In the genomic region with DNA sequence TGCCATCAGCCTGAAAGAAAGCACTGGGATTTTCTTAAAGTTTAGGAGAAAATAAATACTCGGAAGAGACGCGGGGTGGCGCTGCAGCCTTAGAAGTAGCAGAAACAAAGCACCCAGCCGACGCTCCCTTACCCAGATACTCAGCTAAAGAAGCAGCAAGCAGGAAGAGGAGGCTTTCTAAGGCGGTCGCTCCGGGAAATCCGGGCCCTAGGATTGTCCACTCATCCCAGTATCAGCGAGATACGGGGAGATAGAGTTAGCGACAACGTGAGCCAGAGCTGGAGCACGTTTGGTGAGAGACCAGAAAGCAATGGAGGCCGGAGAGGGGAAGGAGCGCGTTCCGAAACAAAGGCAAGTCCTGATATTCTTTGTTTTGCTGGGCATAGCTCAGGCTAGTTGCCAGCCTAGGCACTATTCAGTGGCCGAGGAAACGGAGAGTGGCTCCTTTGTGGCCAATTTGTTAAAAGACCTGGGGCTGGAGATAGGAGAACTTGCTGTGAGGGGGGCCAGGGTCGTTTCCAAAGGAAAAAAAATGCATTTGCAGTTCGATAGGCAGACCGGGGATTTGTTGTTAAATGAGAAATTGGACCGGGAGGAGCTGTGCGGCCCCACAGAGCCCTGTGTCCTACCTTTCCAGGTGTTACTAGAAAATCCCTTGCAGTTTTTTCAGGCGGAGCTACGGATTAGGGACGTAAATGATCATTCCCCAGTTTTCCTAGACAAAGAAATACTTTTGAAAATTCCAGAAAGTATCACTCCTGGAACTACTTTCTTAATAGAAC, we compare ENCODE assay signal across 8 cellular contexts. TPM values are rescaled to one million over a fixed set of nuclear protein-coding genes. Genes with fewer than 3 reads are reported as not detected.
A peak's percentile ranks its signal among the peaks of the same experiment; 100 is the strongest.
DNase-seq lines count a peak whose midpoint lies in the region; ATAC-seq, FAIRE-seq and TF ChIP-seq lines count a peak whose summit lies in the region.

PCDHB2 (plus strand) TSS at position 135 of the 782 bp plus-strand sequence; CDS start at position 311, 176 bp downstream.

- TF ChIP-seq EP300 in A549 (IDR thresholded peaks at IDR 0.05) (no peak), ovary (IDR thresholded peaks at IDR 0.05) (no peak)

- H3K36me3 ChIP-seq in HUES6 (ENCODE audit: control insufficient read depth, insufficient read depth, low read length) (0 out of 2 replicates have a peak, but pooled peaks cover 3% of the 10 kb centered on the region), ovary (no peaks in the 10 kb centered on the region)

- H3K9me3 ChIP-seq in A549 (peaks cover 10% of the 10 kb centered on the region; the same call in 1 of the 3 replicates), HUES6 (ENCODE audit: control insufficient read depth, insufficient read depth, low read depth, low read length) (peaks cover 7% of the 10 kb centered on the region; the same call in 1 of the 2 replicates), ovary (peaks cover 0 to 20% of the 10 kb centered on the region in 2 donors)

- peak; percentile 35 to 86 for DNase-seq in A549 (ENCODE audit: low read depth in 1 of 2, low spot score in 1 of 2)
- peak; percentile 73 for DNase-seq in SHP77 treated with DMSO at 0.1 percent for 48 hours (lab: John Stamatoyannopoulos, UW)
- DNase-seq in fibroblast of the conjunctiva (ENCODE audit: low read depth), result peak; percentile 29
- DNase-seq in ovary, result peak in 3 of 5 donors; percentile 22 to 42 (median 31)
- no peak for DNase-seq in central memory CD4-positive, alpha-beta T cell
- no peak for DNase-seq in effector CD4-positive, alpha-beta T cell
- no peak for DNase-seq in mucosa of gallbladder (ENCODE audit: low spot score)

- H3K4me1 ChIP-seq in A549, result no peaks in the 10 kb centered on the region
- H3K4me1 ChIP-seq in HUES6 (ENCODE audit: control insufficient read depth, insufficient read depth, low read length), result no peaks in the 10 kb centered on the region
- no peaks in the 10 kb centered on the region for H3K4me1 ChIP-seq in ovary (ENCODE audit: insufficient read depth)

- intact Hi-C loops in ovary (cut with DNase I), result no loop called here

- H3K27me3 ChIP-seq in HUES6 (ENCODE audit: control insufficient read depth, insufficient read depth, low read length) (no peaks in the 10 kb centered on the region), ovary (no peaks in the 10 kb centered on the region)

- peak; percentile 68 to 69 for TF ChIP-seq RAD21 in A549 (conservative IDR thresholded peaks at IDR 0.05 in 1 of 2, IDR thresholded peaks at IDR 0.05 in 1 of 2)

- CTCF ChIA-PET in A549 (lab: Yijun Ruan, JAX), result interaction anchor here (0.6 to 2.2 kb wide), 40 partner anchors 9 to 592 kb away, joined by 3 to 18 read pairs (median 4); partner anchors contain the start of genes PCDHA5, PCDHB10, PCDHB6 and PCDHGA1

- peak within 1 kb of the TSS; percentile 69 for H3K4me2 ChIP-seq in A549

- peak; percentile 93 to 99 for ATAC-seq in A549

- no peak for FAIRE-seq in A549 (lab: Jason Lieb, UNC)

- H3K27ac ChIP-seq in A549 (peak within 1 kb of the TSS; percentile 70 to 82), HUES6 (ENCODE audit: low read depth, low read length) (peak within 1 kb of the TSS; percentile 24), ovary (no peak within 1 kb of the TSS)

- TF ChIP-seq CTCF in A549 (IDR thresholded peaks at IDR 0.05) (peak; percentile 58), ovary (IDR thresholded peaks at IDR 0.05) (no peak)

- WGBS in A549 (ENCODE audit: missing lambda C conversion rate), result 10% methylated on average over 29 of the region's 29 CpGs
- WGBS in ovary, 3 donors, result 11 to 16% (median 13%) methylated on average over 29 of the region's 29 CpGs

- POLR2A ChIA-PET in A549 (lab: Yijun Ruan, JAX), result interaction anchor here (0.6 to 1.5 kb wide), 4 partner anchors 10 to 469 kb away, joined by 3 to 5 read pairs (median 4); partner anchors contain the start of gene TAF7

- TF ChIP-seq POLR2A in A549 (IDR thresholded peaks at IDR 0.05; ENCODE audit: low read length), result no peak
- TF ChIP-seq POLR2A in ovary (IDR thresholded peaks at IDR 0.05), result no peak

- H3K4me3 ChIP-seq in A549 (peak within 1 kb of the TSS; percentile 60), HUES6 (ENCODE audit: low read depth, low read length) (peak within 1 kb of the TSS; percentile 71), ovary (peak within 1 kb of the TSS; percentile 22)

- H3K9ac ChIP-seq in HUES6 (ENCODE audit: low read length), result peak within 1 kb of the TSS; percentile 90

TF ChIP-seq in A549, 52 proteins besides CTCF, POLR2A, EP300 and RAD21:
- TF ChIP-seq, protein P1, sequence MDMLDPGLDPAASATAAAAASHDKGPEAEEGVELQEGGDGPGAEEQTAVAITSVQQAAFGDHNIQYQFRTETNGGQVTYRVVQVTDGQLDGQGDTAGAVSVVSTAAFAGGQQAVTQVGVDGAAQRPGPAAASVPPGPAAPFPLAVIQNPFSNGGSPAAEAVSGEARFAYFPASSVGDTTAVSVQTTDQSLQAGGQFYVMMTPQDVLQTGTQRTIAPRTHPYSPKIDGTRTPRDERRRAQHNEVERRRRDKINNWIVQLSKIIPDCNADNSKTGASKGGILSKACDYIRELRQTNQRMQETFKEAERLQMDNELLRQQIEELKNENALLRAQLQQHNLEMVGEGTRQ (IDR thresholded peaks at IDR 0.05), result no peak
- TF ChIP-seq SMC3 (IDR thresholded peaks at IDR 0.05), result peak; percentile 30; the same call in 1 of the 3 replicates

RNA-seq across cellular contexts. Expression of gene PCDHB2, which starts in this region (rescaled TPM):
- polyA plus RNA-seq in A549 (2011; rRNA removed), result 4.1 and 5.0 TPM in 2 replicates
- 4.0 and 5.1 TPM in 2 replicates for polyA plus RNA-seq in A549 (2012; cell fraction: cytosol; rRNA removed)
- 12.4 and 17.0 TPM in 2 replicates for polyA plus RNA-seq in A549 (2012; cell fraction: nucleus; rRNA removed)
- 2.7 to 3.4 TPM (median 3.0 TPM) in 3 replicates for polyA plus RNA-seq in A549 (2017; fragmentation: RNase III; extraction: RNeasy Plus Mini Kit Qiagen cat#74134 plus additional on column Dnase treatment)
- polyA minus RNA-seq in A549 (2011; rRNA and poly(A)+ RNA removed), result 5.8 and 7.6 TPM in 2 replicates
- total RNA-seq in ovary, result 1 to 10 TPM; 1.9 to 4.0 (median 3.3) TPM
- polyA plus RNA-seq in ovary, result 1 to 10 TPM; 1.7 to 2.5 TPM
- 3.6 TPM for total RNA-seq in mucosa of gallbladder

Comparison
In these comparisons a context has a peak if more than half of its experiments do, and no peak if none do; other contexts are left out.
1. DNase-seq: peak in A549 (2 of 2), SHP77 treated with DMSO at 0.1 percent for 48 hours (single experiment), fibroblast of the conjunctiva (single experiment) and ovary (3 of 5); none in central memory CD4-positive, alpha-beta T cell (single experiment), effector CD4-positive, alpha-beta T cell (single experiment) and mucosa of gallbladder (single experiment).
2. H3K27ac ChIP-seq: peak in A549 (2 of 2) and HUES6 (single experiment); none in ovary (0 of 2).
3. Peak in every context shown above with its lines, with median percentiles within 50 percentile points of each other: H3K4me3 ChIP-seq.